In genomic region chr7:96188623-96188991, GRCh38 we compare ENCODE assay signal across 18 cellular contexts.
DNase-seq lines count a peak whose midpoint lies in the region; ATAC-seq lines count a peak whose summit lies in the region.
"Had no signal": no experiment of that assay in that cellular context is flagged by ENCODE, and none has a peak within 500 bp of the region (broad histone marks: within the 10 kb centered on the region; RNA-seq: fewer than 3 reads in every experiment).

No MANE protein-coding gene starts in this region.

- H3K27ac ChIP-seq in aorta (ENCODE audit: low read depth in 1 of 2, low read length in 2 of 2) = peak overlapping the region in 1 of 2 donors; percentile 25
- H3K27ac ChIP-seq: adrenal gland had no signal

- H3K9me3 ChIP-seq in aorta (ENCODE audit: control insufficient read depth, low read length) (no peaks in the 10 kb centered on the region), MG63 (no peaks in the 10 kb centered on the region)
- H3K9me3 ChIP-seq: adrenal gland had no signal

- no peaks in the 10 kb centered on the region for H3K4me1 ChIP-seq in aorta (ENCODE audit: control insufficient read depth in 1 of 2, insufficient read depth in 2 of 2, low read length in 2 of 2)
- H3K4me1 ChIP-seq: adrenal gland had no signal

- peaks cover 1 to 3% of the 10 kb centered on the region in 2 donors for H3K36me3 ChIP-seq in aorta (ENCODE audit: control insufficient read depth in 1 of 2, insufficient read depth in 2 of 2, low read length in 1 of 2)
- H3K36me3 ChIP-seq in MG63 = no peaks in the 10 kb centered on the region

- ATAC-seq in left ventricle myocardium superior = peak; percentile 41
- no peak for ATAC-seq in Right ventricle myocardium superior (ENCODE audit: poor library complexity)
- no peak for ATAC-seq in aorta (ENCODE audit: low FRiP score)
- ATAC-seq: K562 had no signal

- intact Hi-C loops in left ventricle myocardium superior (cut with micrococcal nuclease) (no loop called here), Right ventricle myocardium superior (cut with DNase I) (no loop called here), aorta (cut with DNase I) (no loop called here)

- H3K27me3 ChIP-seq in aorta (ENCODE audit: control insufficient read depth in 1 of 2, insufficient read depth in 2 of 2, low read length in 1 of 2) (no peaks in the 10 kb centered on the region), MG63 (no peaks in the 10 kb centered on the region)
- H3K27me3 ChIP-seq: adrenal gland had no signal

- peak overlapping the region; percentile 16 to 60 for H3K4me3 ChIP-seq in aorta (ENCODE audit: low read length in 2 of 2)
- H3K4me3 ChIP-seq in MG63 = no peak overlapping the region
- H3K4me3 ChIP-seq: adrenal gland, K562, skin epidermis had no signal

- no peak for DNase-seq in left ventricle myocardium superior
- no peak for DNase-seq in Right ventricle myocardium superior
- DNase-seq in fibroblast of peridontal ligament (ENCODE audit: extremely low read depth) = peak; percentile 53
- DNase-seq in occipital lobe (lab: John Stamatoyannopoulos, UW) = peak; percentile 3
- no peak for DNase-seq in aorta
- DNase-seq in activated CD4-positive, alpha-beta T cell treated with anti-CD3 and anti-CD28 coated beads, Interleukin-2, amount 50 U/mL, for 4 hours = no peak
- DNase-seq in MG63 = no peak
- no peak for DNase-seq in iPS-NIHi11 (ENCODE audit: low spot score)
- DNase-seq: activated CD4-positive, alpha-beta memory T cell treated with anti-CD3 and anti-CD28 coated beads, Interleukin-2, amount 10 ng/mL, durations not matched to agents 7 days and 5 days; adrenal gland; CD4-positive, CD25-positive, alpha-beta regulatory T cell; DMS79; glutamatergic neuron; NCI-H1092; NCI-H82; stimulated activated CD4-positive, alpha-beta T cell treated with anti-CD3 and anti-CD28 coated beads, Interleukin-4, amount 100 ng/mL, for 4 hours had no signal

- WGBS in aorta, 2 donors = 3 to 8% methylated on average over 8 of the region's 8 CpGs

Comparison
In these comparisons a context has a peak if more than half of its experiments do, and no peak if none do; other contexts are left out.
1. DNase-seq: peak in fibroblast of peridontal ligament (single experiment) and occipital lobe (single experiment); none in left ventricle myocardium superior (single experiment), Right ventricle myocardium superior (single experiment), aorta (0 of 2), activated CD4-positive, alpha-beta T cell treated with anti-CD3 and anti-CD28 coated beads, Interleukin-2, amount 50 U/mL, for 4 hours (0 of 2), MG63 (single experiment) and iPS-NIHi11 (single experiment).